8 cellular contexts compared by ENCODE assay signal in the genomic region with DNA sequence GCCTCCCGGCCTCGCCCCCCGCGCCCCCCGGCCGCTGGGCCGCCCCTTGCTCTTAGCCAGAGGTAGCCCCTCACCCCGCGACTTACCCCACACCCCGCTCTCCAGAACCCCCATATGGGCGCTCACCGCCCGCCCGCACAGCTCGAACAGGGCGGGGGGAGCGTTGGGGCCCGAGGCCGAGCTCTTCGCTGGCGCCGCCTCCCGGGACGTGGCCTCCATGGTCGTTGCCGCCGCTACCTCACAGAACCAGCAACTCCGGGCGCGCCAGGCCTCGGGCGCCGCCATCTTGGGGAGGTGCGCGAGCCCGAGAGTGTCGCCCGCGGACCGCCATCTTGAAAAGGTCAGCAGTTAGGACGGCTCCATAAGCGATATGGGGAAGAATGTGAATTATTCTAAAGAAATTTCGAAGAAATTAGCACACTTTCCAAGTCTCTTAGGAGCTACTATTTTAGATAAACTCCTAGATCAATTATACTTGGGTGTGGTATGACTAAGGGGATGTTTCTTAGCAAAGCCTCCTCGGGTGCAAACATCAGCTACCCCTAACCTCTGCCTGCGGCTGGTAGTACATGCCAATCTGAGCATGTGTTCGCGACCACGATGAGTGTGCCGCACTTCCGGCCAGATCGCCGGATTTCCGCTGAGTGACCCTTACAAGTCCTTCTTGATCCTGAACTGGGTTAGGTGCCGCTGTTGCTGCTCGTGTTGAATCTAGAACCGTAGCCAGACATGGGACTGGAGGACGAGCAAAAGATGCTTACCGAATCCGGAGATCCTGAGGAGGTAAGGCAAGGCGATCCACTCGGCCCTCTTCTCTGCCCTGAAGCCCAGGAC. TPM values are rescaled to one million over a fixed set of nuclear protein-coding genes. Genes with fewer than 3 reads are reported as not detected.
DNase-seq lines count a peak whose midpoint lies in the region; ATAC-seq, FAIRE-seq and TF ChIP-seq lines count a peak whose summit lies in the region.

TSS of gene LRRC41 (minus strand) at position 579 of the 834 bp plus-strand sequence. CDS start at position 285, 294 bp downstream.
TSS of gene UQCRH (plus strand) at position 661 of the 834 bp plus-strand sequence. CDS start at position 730, 69 bp downstream.

- no peaks in the 10 kb centered on the region for H3K9me3 ChIP-seq in Loucy (ENCODE audit: insufficient read depth, low read depth, low read length)

- H3K4me2 ChIP-seq in Loucy (ENCODE audit: low read depth, low read length, poor library complexity, severe bottlenecking) = peak within 1 kb of the TSS; percentile 93

- peak; percentile 91 for FAIRE-seq in H54 (lab: Jason Lieb, UNC)

- intact Hi-C loops in natural killer cell (cut with micrococcal nuclease) = loop anchor here (1.0 to 2.0 kb wide), 3 partner anchors 37 to 56 kb away; partner anchors contain the start of genes NSUN4 and RAD54L

- H3K9me3 Mint-ChIP-seq in natural killer cell = no peaks in the 10 kb centered on the region

- no peaks in the 10 kb centered on the region; the same call in 1 of the 2 replicates for H3K36me3 ChIP-seq in Loucy (ENCODE audit: insufficient read depth, low read length)

- peak within 1 kb of the TSS; percentile 87 for H3K9ac ChIP-seq in Loucy (ENCODE audit: low read depth, low read length, poor library complexity, severe bottlenecking)

- TF ChIP-seq POLR2A in H54 (IDR thresholded peaks at IDR 0.05; ENCODE audit: low read depth, low read length) (peak; percentile 95), Raji (IDR thresholded peaks at IDR 0.05; ENCODE audit: insufficient read depth, low read depth, low read length) (peak; percentile 87)

- peaks cover 48% of the 10 kb centered on the region for H3K4me1 ChIP-seq in Loucy (ENCODE audit: insufficient read depth, low read length, poor library complexity, severe bottlenecking)

- H3K79me2 ChIP-seq in Loucy (ENCODE audit: insufficient read depth, low read length) = peaks cover 95% of the 10 kb centered on the region

- TF ChIP-seq CTCF in Loucy (conservative IDR thresholded peaks at IDR 0.05; ENCODE audit: low read length) = no peak
- TF ChIP-seq CTCF in natural killer cell (IDR thresholded peaks at IDR 0.05) = no peak

- DNase-seq in ELR (ENCODE audit: low read depth) (peak; percentile 97), H54 (ENCODE audit: insufficient read length, low spot score) (peak; percentile 93), fibroblast of peridontal ligament (ENCODE audit: extremely low read depth) (peak; percentile 98), natural killer cell (peak; percentile 95)
- peak; percentile 91 for DNase-seq in activated T-helper 9 cell treated with anti-CD3 and anti-CD28 coated beads, Interleukin-2, amount 50 U/mL, for 16 hours (ENCODE audit: low read depth)
- DNase-seq in stimulated activated naive CD4-positive, alpha-beta T cell treated with Interleukin-2 at 50 U/mL for 16 hours (lab: John Stamatoyannopoulos, UW) = peak; percentile 92

- H3F3A ChIP-seq in Loucy (ENCODE audit: low read depth) = no peaks in the 10 kb centered on the region

- H3K36me3 Mint-ChIP-seq in natural killer cell = no peaks in the 10 kb centered on the region

- H3K4me3 ChIP-seq in Loucy (ENCODE audit: low read length, poor library complexity, severe bottlenecking) = peak within 1 kb of the TSS; percentile 81

- ATAC-seq in natural killer cell = peak; percentile 80 to 95 (median 86)

- H4K20me1 ChIP-seq in Loucy (ENCODE audit: insufficient read depth, low read length, poor library complexity, severe bottlenecking) = peaks cover 70% of the 10 kb centered on the region

- peak within 1 kb of the TSS; percentile 98 for H3K4me3 Mint-ChIP-seq in natural killer cell

- peak within 1 kb of the TSS; percentile 96 to 99 for H3K27ac Mint-ChIP-seq in natural killer cell

- H3K9me2 ChIP-seq in Loucy (replicated peaks; ENCODE audit: low read depth, low read length) = no peaks in the 10 kb centered on the region

- peaks cover 4% of the 10 kb centered on the region for H3K27me3 ChIP-seq in Loucy (ENCODE audit: insufficient read depth, low read length, poor library complexity, severe bottlenecking)

- peaks cover 33 to 51% of the 10 kb centered on the region in 2 donors for H3K4me1 Mint-ChIP-seq in natural killer cell

- H2AFZ ChIP-seq in Loucy (ENCODE audit: low read length) = peak within 1 kb of the TSS; percentile 80

- H3K27me3 Mint-ChIP-seq in natural killer cell (ENCODE audit: low read depth in 2 of 2) = no peaks in the 10 kb centered on the region

RNA-seq across cellular contexts. Expression of gene LRRC41, which starts in this region (rescaled TPM):
- 10 to 100 TPM; 35.0 to 43.9 (median 35.8) TPM for total RNA-seq in natural killer cell

RNA-seq across cellular contexts. Expression of gene UQCRH, which starts in this region (rescaled TPM):
- total RNA-seq in natural killer cell = 100 to 1,000 TPM in 2 of 3 donors, 10 to 100 TPM in 1; 91.1 to 120 (median 107) TPM

Comparison
In these comparisons a context has a peak if more than half of its experiments do, and no peak if none do; other contexts are left out.
1. Peak in every context shown above with its lines: DNase-seq, ATAC-seq and H3K4me3 ChIP-seq.